ENCODE assay signal across 8 cellular contexts in genomic region chr4:2535386-2536192, GRCh38. TPM values are rescaled to one million over a fixed set of nuclear protein-coding genes. Genes with fewer than 3 reads are reported as not detected.
DNase-seq lines count a peak whose midpoint lies in the region; ATAC-seq, FAIRE-seq and TF ChIP-seq lines count a peak whose summit lies in the region.

No MANE protein-coding gene starts in this region.

- peaks cover 5% of the 10 kb centered on the region for H3K4me1 ChIP-seq in foreskin keratinocyte
- H3K4me1 ChIP-seq in neural progenitor cell, result peaks cover 11% of the 10 kb centered on the region
- H3K4me1 ChIP-seq in subcutaneous abdominal adipose tissue (ENCODE audit: control insufficient read depth in 5 of 5, insufficient read depth in 5 of 5, low read length in 5 of 5), result peaks cover 0 to 35% (median 26%) of the 10 kb centered on the region in 5 donors

- H3K27ac ChIP-seq in foreskin keratinocyte (peak overlapping the region; percentile 72), neural progenitor cell (peak overlapping the region; percentile 68), subcutaneous abdominal adipose tissue (ENCODE audit: low read depth, low read length) (peak overlapping the region; percentile 89)

- H3K9me3 Mint-ChIP-seq in neural progenitor cell, result no peaks in the 10 kb centered on the region

- H3K27ac Mint-ChIP-seq in neural progenitor cell, result peak overlapping the region; percentile 99

- peaks cover 36% of the 10 kb centered on the region for H4K20me1 ChIP-seq in neural progenitor cell (ENCODE audit: low read depth)

- peaks cover 20% of the 10 kb centered on the region for H3K4me1 Mint-ChIP-seq in neural progenitor cell

- H3F3A ChIP-seq in neural progenitor cell (ENCODE audit: low read depth), result peaks cover 28% of the 10 kb centered on the region

- ATAC-seq in HG02870 (IDR thresholded peaks at IDR 0.05; ENCODE audit: unreplicated experiment), result peak; percentile 19
- peak; percentile 50 for ATAC-seq in foreskin keratinocyte

- no peak; the same call in 1 of the 2 replicates for TF ChIP-seq POLR2A in GM12891 (IDR thresholded peaks at IDR 0.05; ENCODE audit: low read depth, low read length)

- FAIRE-seq in GM12891 (lab: Jason Lieb, UNC) (peak; percentile 84), urothelium cell line (lab: Jason Lieb, UNC) (no peak)

- H3K36me3 ChIP-seq in neural progenitor cell (no peaks in the 10 kb centered on the region), subcutaneous abdominal adipose tissue (ENCODE audit: control insufficient read depth in 5 of 5, insufficient read depth in 5 of 5, low read length in 5 of 5) (peaks cover 0 to 3% (median 0%) of the 10 kb centered on the region in 5 donors)

- H3K36me3 Mint-ChIP-seq in neural progenitor cell, result peaks cover 4% of the 10 kb centered on the region

- peak overlapping the region; percentile 68 for H2AFZ ChIP-seq in neural progenitor cell (replicated peaks)

- H3K4me3 ChIP-seq in neural progenitor cell (peak overlapping the region; percentile 99), subcutaneous abdominal adipose tissue (ENCODE audit: low read depth in 1 of 5, low read length in 5 of 5) (peak overlapping the region in 4 of 5 donors; percentile 69 to 78 (median 75))

- H3K27me3 ChIP-seq in foreskin keratinocyte, result no peaks in the 10 kb centered on the region
- no peaks in the 10 kb centered on the region for H3K27me3 ChIP-seq in neural progenitor cell
- no peaks in the 10 kb centered on the region for H3K27me3 ChIP-seq in subcutaneous abdominal adipose tissue (ENCODE audit: control insufficient read depth in 5 of 5, insufficient read depth in 4 of 5, low read length in 5 of 5)

- H3K9ac ChIP-seq in neural progenitor cell (peak overlapping the region; percentile 22), subcutaneous abdominal adipose tissue (ENCODE audit: low read length in 5 of 5) (peak overlapping the region; percentile 75 to 92 (median 90))

- DNase-seq in GM12891 (ENCODE audit: insufficient read length, low spot score) (no peak), RPMI7951 (ENCODE audit: low read depth) (peak; percentile 31), foreskin keratinocyte (peak in 1 of 2 donors; percentile 23), neural progenitor cell (ENCODE audit: low spot score) (peak; percentile 73), urothelium cell line (ENCODE audit: low spot score) (no peak)
- peak; percentile 26 for DNase-seq in activated effector memory CD4-positive, alpha-beta T cell treated with Interleukin-2 at 50 U/mL for 16 hours

- TF ChIP-seq CTCF in foreskin keratinocyte (conservative IDR thresholded peaks at IDR 0.05) (peak; percentile 46), neural progenitor cell (IDR thresholded peaks at IDR 0.05) (peak; percentile 32)

- H3K9me3 ChIP-seq in neural progenitor cell (ENCODE audit: low read depth), result no peaks in the 10 kb centered on the region
- H3K9me3 ChIP-seq in subcutaneous abdominal adipose tissue (ENCODE audit: control insufficient read depth in 5 of 5, low read length in 5 of 5), result no peaks in the 10 kb centered on the region

- H3K4me3 Mint-ChIP-seq in neural progenitor cell, result peak overlapping the region; percentile 97

- peak overlapping the region; percentile 89 for H3K4me2 ChIP-seq in neural progenitor cell

- peaks cover 7% of the 10 kb centered on the region for H3K27me3 Mint-ChIP-seq in neural progenitor cell (ENCODE audit: insufficient read depth, low read depth)

- peaks cover 37% of the 10 kb centered on the region for H3K79me2 ChIP-seq in neural progenitor cell (ENCODE audit: low read depth)

TF ChIP-seq in GM12891, 5 proteins besides CTCF, POLR2A, EP300 and RAD21:
- TF ChIP-seq POLR2AphosphoS5 (IDR thresholded peaks at IDR 0.05; ENCODE audit: low read depth, low read length) (no peak), SPI1 (IDR thresholded peaks at IDR 0.05; ENCODE audit: low read depth, low read length) (peak; percentile 70)

RNA-seq across cellular contexts. Expression of gene FAM193A, which starts 0.9 kb away (rescaled TPM):
- 12.4 TPM for polyA plus RNA-seq in GM12891 (2012; ENCODE audit: low read depth, missing spikeins)
- total RNA-seq in RPMI7951 (2014; rRNA removed; shearing (Covaris generic)), result 7.1 and 7.7 TPM in 2 replicates
- total RNA-seq in foreskin keratinocyte (13.4 and 13.5 TPM in 2 replicates), neural progenitor cell (ENCODE audit: low replicate concordance) (22.5 and 29.1 TPM in 2 replicates)
- 4.9 and 5.6 TPM in 2 replicates for polyA plus RNA-seq in foreskin keratinocyte

Comparison
In these comparisons a context has a peak if more than half of its experiments do, and no peak if none do; other contexts are left out.
1. DNase-seq: peak in RPMI7951 (single experiment), activated effector memory CD4-positive, alpha-beta T cell treated with Interleukin-2 at 50 U/mL for 16 hours (single experiment) and neural progenitor cell (single experiment); none in GM12891 (single experiment) and urothelium cell line (single experiment).
2. Peak in every context shown above with its lines, with median percentiles within 50 percentile points of each other: H3K27ac ChIP-seq.